Comparison of ENCODE assay signal across 12 cellular contexts in the genomic region with DNA sequence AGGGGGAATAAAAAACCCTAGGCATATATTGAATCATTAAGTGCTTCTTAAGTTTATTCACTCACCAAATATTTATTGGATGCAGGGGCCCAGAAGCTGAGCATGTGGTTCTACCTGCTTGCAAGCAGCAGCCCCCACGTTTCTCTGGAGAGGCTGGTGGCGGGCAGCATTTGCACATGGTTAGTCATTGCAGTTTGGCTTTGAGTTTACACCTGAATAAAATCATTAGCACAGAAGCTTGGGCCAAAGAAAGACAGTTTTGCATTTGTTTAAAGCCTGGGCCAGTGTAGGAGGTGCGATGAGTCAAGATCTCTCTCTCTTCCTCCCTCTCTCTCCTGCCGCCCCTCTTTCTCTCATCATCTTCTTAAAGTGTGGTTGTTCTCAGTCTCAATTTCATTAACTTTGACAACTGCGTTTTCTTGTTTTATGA.
DNase-seq lines count a peak whose midpoint lies in the region; ATAC-seq and TF ChIP-seq lines count a peak whose summit lies in the region.
"Had no signal": no experiment of that assay in that cellular context is flagged by ENCODE, and none has a peak within 500 bp of the region (broad histone marks: within the 10 kb centered on the region; RNA-seq: fewer than 3 reads in every experiment).

No MANE protein-coding gene starts in this region.

- peak overlapping the region; percentile 19 for H3K27ac ChIP-seq in iPS-18a (ENCODE audit: low read length)
- H3K27ac ChIP-seq in stomach = peak overlapping the region in 1 of 5 donors; percentile 16
- H3K27ac ChIP-seq: C4-2B, thyroid gland had no signal

- peaks cover 3% of the 10 kb centered on the region for H3K9me3 Mint-ChIP-seq in activated T-cell treated with anti-CD3 and anti-CD28 coated beads, Interleukin-2, amount 50 U/mL, for 4 hours

- no peak overlapping the region for H3K4me3 Mint-ChIP-seq in activated T-cell treated with anti-CD3 and anti-CD28 coated beads, Interleukin-2, amount 50 U/mL, for 4 hours

- H3K36me3 Mint-ChIP-seq in activated T-cell treated with anti-CD3 and anti-CD28 coated beads, Interleukin-2, amount 50 U/mL, for 4 hours (ENCODE audit: insufficient read depth) = peaks cover 15% of the 10 kb centered on the region

- 68 to 82% (median 80%) methylated on average over 5 of the region's 5 CpGs for WGBS in stomach, 5 donors

- H3K4me1 ChIP-seq in iPS-18a (ENCODE audit: control insufficient read depth, low read depth, low read length) = peaks cover 47% of the 10 kb centered on the region
- peaks cover 0 to 34% (median 15%) of the 10 kb centered on the region in 4 donors for H3K4me1 ChIP-seq in stomach

- TF ChIP-seq POLR2A in stomach (IDR thresholded peaks at IDR 0.05) = no peak

- H3K4me3 ChIP-seq in H7 (ENCODE audit: insufficient read depth, low read depth, low read length) = no peak overlapping the region
- H3K4me3 ChIP-seq in iPS-18a (ENCODE audit: low read length) = peak overlapping the region; percentile 39
- H3K4me3 ChIP-seq in stomach = no peak overlapping the region
- H3K4me3 ChIP-seq: thyroid gland had no signal

- no peak for TF ChIP-seq CTCF in stomach (IDR thresholded peaks at IDR 0.05)

- no peak for TF ChIP-seq EP300 in stomach (IDR thresholded peaks at IDR 0.05)

- H3K9me3 ChIP-seq in iPS-18a (ENCODE audit: control insufficient read depth, low read depth, low read length) (no peaks in the 10 kb centered on the region), stomach (no peaks in the 10 kb centered on the region)
- H3K9me3 ChIP-seq: thyroid gland had no signal

- H3K36me3 ChIP-seq in H7 (replicated peaks; ENCODE audit: control insufficient read depth, insufficient read depth, low read length) (peaks cover 3% of the 10 kb centered on the region), iPS-18a (ENCODE audit: control insufficient read depth, low read depth, low read length) (peaks cover 20% of the 10 kb centered on the region), stomach (peaks cover 6 to 31% (median 22%) of the 10 kb centered on the region in 4 donors)
- H3K36me3 ChIP-seq: thyroid gland had no signal

- ATAC-seq in activated T-cell treated with anti-CD3 and anti-CD28 coated beads, Interleukin-2, amount 50 U/mL, for 4 hours = peak; percentile 67 to 80
- no peak for ATAC-seq in HG02970 (IDR thresholded peaks at IDR 0.05; ENCODE audit: low FRiP score, unreplicated experiment)

- intact Hi-C loops in stomach (cut with DNase I; ENCODE audit: low total_unique reads) = no loop called here

- peak; percentile 59 for DNase-seq in H7
- DNase-seq in activated T-cell treated with anti-CD3 and anti-CD28 coated beads, Interleukin-2, amount 50 U/mL, for 4 hours = no peak
- peak; percentile 14 to 30 (median 28) for DNase-seq in stimulated activated CD4-positive, alpha-beta T cell treated with anti-CD3 and anti-CD28 coated beads, Interleukin-12 subunit alpha, Interleukin-12 subunit beta, amount 100 ng/mL, for 48 hours (ENCODE audit: low read depth in 2 of 3, low spot score in 1 of 3)
- DNase-seq in stomach = no peak
- no peak for DNase-seq in NCI-H345 (lab: John Stamatoyannopoulos, UW)
- no peak for DNase-seq in NK-92 treated with Interleukin-12 subunit alpha and Interleukin-12 subunit beta, amount 100 ng/mL, for 24 hours (lab: John Stamatoyannopoulos, UW)
- DNase-seq: activated gamma-delta T cell treated with Interleukin-2 at 50 U/mL for 16 hours, NCI-H1694 treated with DMSO at 0.1 percent for 48 hours, thyroid gland had no signal

- H3K27me3 ChIP-seq in H7 (ENCODE audit: control insufficient read depth, insufficient read depth, low read length) (no peaks in the 10 kb centered on the region), iPS-18a (ENCODE audit: control insufficient read depth, insufficient read depth, low read length) (no peaks in the 10 kb centered on the region), stomach (no peaks in the 10 kb centered on the region)
- H3K27me3 ChIP-seq: thyroid gland had no signal

- peaks cover 1% of the 10 kb centered on the region for H3K27me3 Mint-ChIP-seq in activated T-cell treated with anti-CD3 and anti-CD28 coated beads, Interleukin-2, amount 50 U/mL, for 4 hours (ENCODE audit: low read depth)

- H3K4me1 Mint-ChIP-seq in activated T-cell treated with anti-CD3 and anti-CD28 coated beads, Interleukin-2, amount 50 U/mL, for 4 hours (ENCODE audit: low read depth) = no peaks in the 10 kb centered on the region

- peak overlapping the region; percentile 50 for H3K9ac ChIP-seq in iPS-18a (ENCODE audit: low read length)

Comparison
In these comparisons a context has a peak if more than half of its experiments do, and no peak if none do; other contexts are left out.
1. DNase-seq: peak in H7 (single experiment) and stimulated activated CD4-positive, alpha-beta T cell treated with anti-CD3 and anti-CD28 coated beads, Interleukin-12 subunit alpha, Interleukin-12 subunit beta, amount 100 ng/mL, for 48 hours (3 of 3); none in activated T-cell treated with anti-CD3 and anti-CD28 coated beads, Interleukin-2, amount 50 U/mL, for 4 hours (single experiment), stomach (single experiment), NCI-H345 (single experiment) and NK-92 treated with Interleukin-12 subunit alpha and Interleukin-12 subunit beta, amount 100 ng/mL, for 24 hours (single experiment).